Comparison of ENCODE assay signal across 8 cellular contexts in genomic region chr4:54227261-54228063, GRCh38. TPM values are rescaled to one million over a fixed set of nuclear protein-coding genes. Genes with fewer than 3 reads are reported as not detected.
A peak's percentile ranks its signal among the peaks of the same experiment; 100 is the strongest.
DNase-seq lines count a peak whose midpoint lies in the region; ATAC-seq, FAIRE-seq and TF ChIP-seq lines count a peak whose summit lies in the region.

No MANE protein-coding gene starts in this region.

- POLR2A ChIA-PET in A673 (lab: Charles Lee; ENCODE audit: low non-redundant PET), result no interaction called here
- POLR2A ChIA-PET in endothelial cell of umbilical vein (lab: Charles Lee), result no interaction called here

- H3K36me3 ChIP-seq in A673 (ENCODE audit: insufficient read depth, low read length, poor library complexity, severe bottlenecking) (no peaks in the 10 kb centered on the region), SJSA1 (peaks cover 6% of the 10 kb centered on the region; the same call in 1 of the 2 replicates), endothelial cell of umbilical vein (ENCODE audit: control insufficient read depth in 2 of 2, extremely low read depth in 1 of 2, insufficient read depth in 2 of 2, low read length in 2 of 2) (no peaks in the 10 kb centered on the region)

- no peaks in the 10 kb centered on the region for H4K20me1 ChIP-seq in endothelial cell of umbilical vein (replicated peaks; ENCODE audit: control insufficient read depth, extremely low read depth, insufficient read depth, low read length)

- no peaks in the 10 kb centered on the region for H3K4me1 ChIP-seq in A673 (ENCODE audit: insufficient read depth, low read length, poor library complexity, severe bottlenecking)
- H3K4me1 ChIP-seq in SJSA1 (replicated peaks), result peaks cover 32% of the 10 kb centered on the region
- H3K4me1 ChIP-seq in endothelial cell of umbilical vein (ENCODE audit: control insufficient read depth, extremely low read depth, insufficient read depth, low read length), result peaks cover 39% of the 10 kb centered on the region

- H3K27ac ChIP-seq in A673 (ENCODE audit: low read depth, low read length, poor library complexity, severe bottlenecking) (no peak overlapping the region), SJSA1 (peak overlapping the region; percentile 40), endothelial cell of umbilical vein (ENCODE audit: insufficient read depth, low read depth, low read length) (no peak overlapping the region)

- H3K27me3 ChIP-seq in A673 (replicated peaks; ENCODE audit: insufficient read depth, low read depth, low read length, poor library complexity) (peaks cover 82% of the 10 kb centered on the region), SJSA1 (replicated peaks) (no peaks in the 10 kb centered on the region), endothelial cell of umbilical vein (ENCODE audit: control insufficient read depth in 2 of 2, insufficient read depth in 2 of 2, low read length in 2 of 2) (peaks cover 65 to 77% of the 10 kb centered on the region in 2 experiments)

- no peak overlapping the region for H3K4me3 ChIP-seq in A673 (ENCODE audit: low read depth, low read length, poor library complexity, severe bottlenecking)
- H3K4me3 ChIP-seq in SJSA1, result peak overlapping the region; percentile 45
- H3K4me3 ChIP-seq in endothelial cell of umbilical vein (replicated peaks in 1 of 3; ENCODE audit: insufficient read depth in 1 of 3, low read depth in 1 of 3, low read length in 3 of 3), result peak overlapping the region; percentile 15 to 52 (median 19)

- no peaks in the 10 kb centered on the region for H3K9me1 ChIP-seq in endothelial cell of umbilical vein (replicated peaks; ENCODE audit: control insufficient read depth, extremely low read depth, insufficient read depth, low read length)

- TF ChIP-seq CTCF in A673 (conservative IDR thresholded peaks at IDR 0.05; ENCODE audit: low read depth, low read length), result no peak
- no peak for TF ChIP-seq CTCF in endothelial cell of umbilical vein (IDR thresholded peaks at IDR 0.05; ENCODE audit: extremely low read depth in 1 of 2, insufficient read depth in 1 of 2, low read depth in 1 of 2, low read length in 2 of 2)

- DNase-seq in A673 (ENCODE audit: low spot score), result peak; percentile 42
- DNase-seq in SJSA1 (ENCODE audit: low read depth in 1 of 2, low spot score in 2 of 2), result peak; percentile 64 to 95
- peak; percentile 67 for DNase-seq in endothelial cell of umbilical vein (ENCODE audit: low read depth, low spot score)
- peak; percentile 73 for DNase-seq in myocyte (ENCODE audit: low read depth)
- no peak for DNase-seq in NCI-H2107 (lab: John Stamatoyannopoulos, UW)
- no peak for DNase-seq in central memory CD4-positive, alpha-beta T cell

- FAIRE-seq in endothelial cell of umbilical vein (lab: Jason Lieb, UNC), result peak; percentile 35

- no peak overlapping the region for H3K9ac ChIP-seq in endothelial cell of umbilical vein (replicated peaks; ENCODE audit: extremely low read depth, insufficient read depth, low read length)

- peak overlapping the region; percentile 87 for H3K4me2 ChIP-seq in endothelial cell of umbilical vein (ENCODE audit: insufficient read depth, low read length)

- peak; percentile 24 for ATAC-seq in GM19372 (IDR thresholded peaks at IDR 0.05; ENCODE audit: low read depth, unreplicated experiment)
- ATAC-seq in HG02588 (IDR thresholded peaks at IDR 0.05; ENCODE audit: unreplicated experiment), result no peak

- dilution Hi-C loops in endothelial cell of umbilical vein (cut with MboI; ENCODE audit: extremely low pct_ligation_motif_present, low sequenced_read_pairs), result no loop called here

- intact Hi-C loops in A673 (cut with micrococcal nuclease; ENCODE audit: unreplicated experiment), result loop anchor here (2.0 kb wide), 2 partner anchors 319 to 1213 kb away; no protein-coding TSS in a partner anchor
- intact Hi-C loops in endothelial cell of umbilical vein (cut with micrococcal nuclease), result loop anchor here (1.0 to 2.0 kb wide), 4 partner anchors 297 to 1030 kb away; no protein-coding TSS in a partner anchor

- H3K79me2 ChIP-seq in endothelial cell of umbilical vein (ENCODE audit: control insufficient read depth, insufficient read depth, low read length), result no peaks in the 10 kb centered on the region

- peak overlapping the region; percentile 56 for H2AFZ ChIP-seq in endothelial cell of umbilical vein (ENCODE audit: low read depth, low read length)

- CTCF ChIA-PET in A673 (lab: Charles Lee) (no interaction called here), endothelial cell of umbilical vein (lab: Charles Lee) (interaction anchor here (0.8 to 5.3 kb wide), 15 partner anchors 284 to 1213 kb away, joined by 3 to 45 read pairs (median 4); no protein-coding TSS in a partner anchor)

- no peak for TF ChIP-seq POLR2A in endothelial cell of umbilical vein (IDR thresholded peaks at IDR 0.05; ENCODE audit: low read depth, low read length)

- H3K9me3 ChIP-seq in A673 (ENCODE audit: low read depth, low read length, poor library complexity, severe bottlenecking) (no peaks in the 10 kb centered on the region), SJSA1 (replicated peaks) (no peaks in the 10 kb centered on the region; the same call in 1 of the 2 replicates), endothelial cell of umbilical vein (replicated peaks; ENCODE audit: control insufficient read depth, insufficient read depth, low read length) (no peaks in the 10 kb centered on the region)

- BruUV-seq in A673 (replicated peaks; lab: Mats Ljungman, UMichigan) (no TSS peak), endothelial cell of umbilical vein (replicated peaks; lab: Mats Ljungman, UMichigan) (no TSS peak)

TF ChIP-seq in endothelial cell of umbilical vein, 7 proteins besides CTCF, POLR2A, EP300 and RAD21:
- TF ChIP-seq POLR2AphosphoS5 (IDR thresholded peaks at IDR 0.05; ENCODE audit: insufficient read depth, low read depth, low read length) (no peak), MYC (IDR thresholded peaks at IDR 0.05; ENCODE audit: low read depth, low read length) (no peak), EZH2 (IDR thresholded peaks at IDR 0.05; ENCODE audit: borderline replicate concordance, low read depth, low read length, severe bottlenecking) (no peak), JUN (IDR thresholded peaks at IDR 0.05; ENCODE audit: borderline replicate concordance, insufficient read depth, insufficient read length, low read depth) (no peak), MAX (IDR thresholded peaks at IDR 0.05; ENCODE audit: insufficient read depth, insufficient read length) (no peak)

RNA-seq across cellular contexts. Expression of gene PDGFRA, which starts 1.6 kb away (rescaled TPM):
- total RNA-seq in A673 (2021) (0.24 and 0.66 TPM in 2 replicates), endothelial cell of umbilical vein (0.48 and 0.55 TPM in 2 replicates), myocyte (2.1 and 4.3 TPM in 2 replicates)
- 18.0 and 26.2 TPM in 2 replicates for total RNA-seq in SJSA1 (2014; rRNA removed; shearing (Covaris generic))
- polyA plus RNA-seq in endothelial cell of umbilical vein, result 0.14 and 0.19 TPM in 2 replicates
- 0.22 and 0.47 TPM in 2 replicates for polyA plus RNA-seq in endothelial cell of umbilical vein (2011; cell fraction: cytosol; rRNA removed)
- 1.0 and 1.5 TPM in 2 replicates for polyA plus RNA-seq in endothelial cell of umbilical vein (2011; cell fraction: nucleus; rRNA removed)
- polyA plus RNA-seq in endothelial cell of umbilical vein (2012), result 0.35 and 0.40 TPM in 2 replicates
- 0.27 and 4.0 TPM in 2 replicates for polyA minus RNA-seq in endothelial cell of umbilical vein
- not detected for polyA minus RNA-seq in endothelial cell of umbilical vein (2011; cell fraction: cytosol; rRNA and poly(A)+ RNA removed)
- 1.4 and 3.8 TPM in 2 replicates for polyA minus RNA-seq in endothelial cell of umbilical vein (2011; cell fraction: nucleus; rRNA and poly(A)+ RNA removed)
- polyA plus RNA-seq in myocyte (2012), result 0.96 TPM

Comparison
In these comparisons a context has a peak if more than half of its experiments do, and no peak if none do; other contexts are left out.
1. DNase-seq: peak in A673 (single experiment), SJSA1 (2 of 2), endothelial cell of umbilical vein (single experiment) and myocyte (single experiment); none in NCI-H2107 (single experiment) and central memory CD4-positive, alpha-beta T cell (single experiment).